ENCODE assay signal across 9 cellular contexts in genomic region chr1:221439008-221439733, GRCh38.
DNase-seq lines count a peak whose midpoint lies in the region; ATAC-seq and TF ChIP-seq lines count a peak whose summit lies in the region.
"Had no signal": no experiment of that assay in that cellular context is flagged by ENCODE, and none has a peak within 500 bp of the region (broad histone marks: within the 10 kb centered on the region; RNA-seq: fewer than 3 reads in every experiment).

No MANE protein-coding gene starts in this region.

- no peaks in the 10 kb centered on the region for H3K4me1 ChIP-seq in CD8-positive, alpha-beta T cell (ENCODE audit: insufficient read depth, low read length)

- H3K27ac Mint-ChIP-seq in CD8-positive, alpha-beta T cell: peak overlapping the region; percentile 25
- peak overlapping the region; percentile 81 for H3K27ac Mint-ChIP-seq in activated CD4-positive, alpha-beta memory T cell treated with anti-CD3 and anti-CD28 coated beads for 36 hours

- peak; percentile 76 for ATAC-seq in CD8-positive, alpha-beta T cell
- peak; percentile 88 for ATAC-seq in GM21423 (IDR thresholded peaks at IDR 0.05; ENCODE audit: unreplicated experiment)

- H3K9me3 ChIP-seq in CD8-positive, alpha-beta T cell (ENCODE audit: low read length): no peaks in the 10 kb centered on the region

- H3K36me3 Mint-ChIP-seq in CD8-positive, alpha-beta T cell: no peaks in the 10 kb centered on the region
- H3K36me3 Mint-ChIP-seq in activated CD4-positive, alpha-beta memory T cell treated with anti-CD3 and anti-CD28 coated beads for 36 hours: no peaks in the 10 kb centered on the region

- no peaks in the 10 kb centered on the region for H3K36me3 ChIP-seq in CD8-positive, alpha-beta T cell (ENCODE audit: insufficient read depth, low read length)

- intact Hi-C loops in CD8-positive, alpha-beta T cell (cut with DNase I, micrococcal nuclease): no loop called here
- intact Hi-C loops in activated CD4-positive, alpha-beta memory T cell treated with anti-CD3 and anti-CD28 coated beads for 36 hours (cut with micrococcal nuclease): loop anchor here (1.0 to 10.0 kb wide), 8 partner anchors 144 to 560 kb away; partner anchors contain the start of genes DUSP10 and HLX

- CTCF ChIA-PET in CD8-positive, alpha-beta T cell (lab: Charles Lee): no interaction called here
- CTCF ChIA-PET in activated CD4-positive, alpha-beta memory T cell treated with anti-CD3 and anti-CD28 coated beads for 36 hours (lab: Charles Lee): interaction anchor here (0.7 to 1.5 kb wide), 5 partner anchors 7 to 355 kb away, joined by 3 to 4 read pairs (median 3); no protein-coding TSS in a partner anchor

- DNase-seq in CD8-positive, alpha-beta T cell: peak in 6 of 7 experiments; percentile 20 to 61 (median 44)
- peak; percentile 4 for DNase-seq in HT-29 (ENCODE audit: low spot score)
- peak; percentile 86 for DNase-seq in activated CD4-positive, alpha-beta memory T cell treated with anti-CD3 and anti-CD28 coated beads for 36 hours
- DNase-seq in fibroblast of mammary gland (ENCODE audit: low read depth): peak; percentile 93
- DNase-seq in stimulated activated CD4-positive, alpha-beta T cell treated with anti-CD3 and anti-CD28 coated beads, TNF-alpha, amount 100 ng/mL, for 24 hours (ENCODE audit: low read depth in 3 of 3): peak; percentile 35 to 46 (median 46)
- DNase-seq in D341Med (ENCODE audit: low spot score): no peak
- DNase-seq in mesenteric fat pad (ENCODE audit: low spot score): no peak

- H3K27me3 Mint-ChIP-seq in CD8-positive, alpha-beta T cell (ENCODE audit: low read depth): peaks cover 3% of the 10 kb centered on the region
- H3K27me3 Mint-ChIP-seq in activated CD4-positive, alpha-beta memory T cell treated with anti-CD3 and anti-CD28 coated beads for 36 hours: peaks cover 5% of the 10 kb centered on the region

- peaks cover 16% of the 10 kb centered on the region for H3K4me1 Mint-ChIP-seq in CD8-positive, alpha-beta T cell (ENCODE audit: low read depth)
- H3K4me1 Mint-ChIP-seq in activated CD4-positive, alpha-beta memory T cell treated with anti-CD3 and anti-CD28 coated beads for 36 hours (ENCODE audit: low read depth): peaks cover 34% of the 10 kb centered on the region

- no peak overlapping the region for H3K4me3 ChIP-seq in CD8-positive, alpha-beta T cell (ENCODE audit: low read depth, low read length)
- H3K4me3 ChIP-seq in fibroblast of mammary gland (ENCODE audit: control insufficient read depth, low read depth, low read length): no peak overlapping the region

- POLR2A ChIA-PET in CD8-positive, alpha-beta T cell (lab: Charles Lee): no interaction called here
- POLR2A ChIA-PET in activated CD4-positive, alpha-beta memory T cell treated with anti-CD3 and anti-CD28 coated beads for 36 hours (lab: Charles Lee): interaction anchor here (0.7 to 1.4 kb wide), 4 partner anchors 269 to 390 kb away, joined by 3 to 6 read pairs (median 4); no protein-coding TSS in a partner anchor

- no peaks in the 10 kb centered on the region for H3K9me3 Mint-ChIP-seq in CD8-positive, alpha-beta T cell
- no peaks in the 10 kb centered on the region for H3K9me3 Mint-ChIP-seq in activated CD4-positive, alpha-beta memory T cell treated with anti-CD3 and anti-CD28 coated beads for 36 hours
- H3K9me3 Mint-ChIP-seq: neural crest cell had no signal

- H3K27ac ChIP-seq in CD8-positive, alpha-beta T cell (ENCODE audit: low read depth, low read length): no peak overlapping the region

- no peaks in the 10 kb centered on the region for H3K27me3 ChIP-seq in CD8-positive, alpha-beta T cell (ENCODE audit: insufficient read depth, low read length)

- no peak for TF ChIP-seq CTCF in CD8-positive, alpha-beta T cell (IDR thresholded peaks at IDR 0.05)
- no peak for TF ChIP-seq CTCF in fibroblast of mammary gland (conservative IDR thresholded peaks at IDR 0.05; ENCODE audit: control insufficient read depth, insufficient read depth, low read depth, low read length)

- no peak overlapping the region for H3K4me3 Mint-ChIP-seq in CD8-positive, alpha-beta T cell
- H3K4me3 Mint-ChIP-seq in activated CD4-positive, alpha-beta memory T cell treated with anti-CD3 and anti-CD28 coated beads for 36 hours: peak overlapping the region; percentile 6
- H3K4me3 Mint-ChIP-seq: neural crest cell had no signal

Comparison
In these comparisons a context has a peak if more than half of its experiments do, and no peak if none do; other contexts are left out.
1. DNase-seq: peak in CD8-positive, alpha-beta T cell (6 of 7), HT-29 (single experiment), activated CD4-positive, alpha-beta memory T cell treated with anti-CD3 and anti-CD28 coated beads for 36 hours (single experiment), fibroblast of mammary gland (single experiment) and stimulated activated CD4-positive, alpha-beta T cell treated with anti-CD3 and anti-CD28 coated beads, TNF-alpha, amount 100 ng/mL, for 24 hours (3 of 3); none in D341Med (single experiment) and mesenteric fat pad (single experiment).